14 cellular contexts compared by ENCODE assay signal in genomic region chr15:27844018-27844666, GRCh38.
DNase-seq lines count a peak whose midpoint lies in the region; ATAC-seq, FAIRE-seq and TF ChIP-seq lines count a peak whose summit lies in the region.
"Had no signal": no experiment of that assay in that cellular context is flagged by ENCODE, and none has a peak within 500 bp of the region (broad histone marks: within the 10 kb centered on the region; RNA-seq: fewer than 3 reads in every experiment).

No MANE protein-coding gene starts in this region.

- H3K79me1 ChIP-seq in trophoblast cell (ENCODE audit: low read length) = no peaks in the 10 kb centered on the region

- H3K23ac ChIP-seq in trophoblast cell (ENCODE audit: low read length) = no peak overlapping the region

- H2BK12ac ChIP-seq in trophoblast cell (ENCODE audit: low read length) = no peak overlapping the region

- DNase-seq in AG20443 (ENCODE audit: low spot score) (peak; percentile 85), HTR-8/SVneo (ENCODE audit: insufficient read length, low spot score) (peak; percentile 23), K562 (ENCODE audit: extremely low read depth in 1 of 4, low spot score in 3 of 4) (no peak), mesenteric fat pad (ENCODE audit: low spot score) (peak; percentile 73), trophoblast cell (no peak), GM12892 (ENCODE audit: insufficient read length) (no peak), NCI-H446 treated with DMSO at 0.1 percent for 48 hours (lab: John Stamatoyannopoulos, UW) (no peak), OCI-M2 (lab: John Stamatoyannopoulos, UW; ENCODE audit: unreplicated experiment) (no peak)
- DNase-seq: activated naive CD4-positive, alpha-beta T cell treated with anti-CD3 and anti-CD28 coated beads, Interleukin-2, amount 50 U/mL, for 16 hours; cortex of kidney; NCI-H1417; NCI-H524 treated with DMSO at 0.1 percent for 48 hours; SJCRH30 had no signal

- H2AFZ ChIP-seq in K562 (ENCODE audit: low read depth, low read length) = no peak overlapping the region
- no peak overlapping the region for H2AFZ ChIP-seq in trophoblast cell (ENCODE audit: insufficient read depth, low read length, poor library complexity)

- no peak for TF ChIP-seq RAD21 in K562 (CRISPR knock-in tag; conservative IDR thresholded peaks at IDR 0.05 in 1 of 2, IDR thresholded peaks at IDR 0.05 in 1 of 2)

- H3K79me2 ChIP-seq in K562 (ENCODE audit: control insufficient read depth, insufficient read depth, low read length) (no peaks in the 10 kb centered on the region), trophoblast cell (ENCODE audit: control insufficient read depth, insufficient read depth, low read length, poor library complexity) (no peaks in the 10 kb centered on the region)

- WGBS in K562 (ENCODE audit: insufficient coverage, low coverage, missing lambda C conversion rate) = 0% methylated on average over 12 of the region's 13 CpGs
- WGBS in trophoblast cell (ENCODE audit: extremely low coverage, insufficient coverage, insufficient read length) = no CpG with 5 or more reads among the region's 13 CpGs

- no peak overlapping the region for H2AK5ac ChIP-seq in trophoblast cell (ENCODE audit: low read length)

- H3K4me2 ChIP-seq in K562 (ENCODE audit: insufficient read depth, low read length) = no peak overlapping the region
- no peak overlapping the region for H3K4me2 ChIP-seq in trophoblast cell (ENCODE audit: low read length)
- H3K4me2 ChIP-seq: BLaER1 had no signal

- H2BK120ac ChIP-seq in trophoblast cell (ENCODE audit: insufficient read depth, low read length, poor library complexity) = no peak overlapping the region

- TF ChIP-seq POLR2A in K562 (conservative IDR thresholded peaks at IDR 0.05) (no peak), GM12892 (IDR thresholded peaks at IDR 0.05; ENCODE audit: low read depth, low read length) (no peak)

- no peak overlapping the region for H2BK5ac ChIP-seq in trophoblast cell (ENCODE audit: low read depth, low read length, poor library complexity)

- H4K12ac ChIP-seq in trophoblast cell (ENCODE audit: low read depth, low read length) = no peak overlapping the region

- H4K20me1 ChIP-seq in K562 (replicated peaks; ENCODE audit: control insufficient read depth, insufficient read depth, low read length) = no peaks in the 10 kb centered on the region
- H4K20me1 ChIP-seq: BLaER1 had no signal

- H3K9me1 ChIP-seq in K562 (ENCODE audit: control insufficient read depth, insufficient read depth, low read length) = no peaks in the 10 kb centered on the region

- no peak for TF ChIP-seq CTCF in K562 (IDR thresholded peaks at IDR 0.05 in 2 of 3, conservative IDR thresholded peaks at IDR 0.05 in 1 of 3; ENCODE audit: insufficient read depth in 2 of 3, low read depth in 1 of 3, low read length in 3 of 3)

- H3K27ac ChIP-seq in K562 (ENCODE audit: extremely low read depth, low read depth, low read length) (no peak overlapping the region), trophoblast cell (ENCODE audit: low read depth, low read length) (no peak overlapping the region)
- H3K27ac ChIP-seq: BLaER1, SJCRH30 had no signal

- POLR2A ChIA-PET in K562 (lab: Yijun Ruan, JAX) = no interaction called here

- BruUV-seq in K562 (replicated peaks; lab: Mats Ljungman, UMichigan) = no TSS peak

- no peak overlapping the region for H4K91ac ChIP-seq in trophoblast cell (ENCODE audit: low read depth, low read length)

- H3K18ac ChIP-seq in trophoblast cell (ENCODE audit: low read length) = no peak overlapping the region

- H3K4me1 ChIP-seq in K562 (replicated peaks in 1 of 2; ENCODE audit: control insufficient read depth in 2 of 2, insufficient read depth in 2 of 2, low read length in 2 of 2) = no peaks in the 10 kb centered on the region
- H3K4me1 ChIP-seq in trophoblast cell (ENCODE audit: control insufficient read depth in 1 of 2, insufficient read depth in 2 of 2, low read length in 2 of 2) = no peaks in the 10 kb centered on the region
- H3K4me1 ChIP-seq: BLaER1, SJCRH30 had no signal

- H3K9ac ChIP-seq in K562 (ENCODE audit: insufficient read depth in 1 of 2, low read depth in 2 of 2, low read length in 2 of 2) = no peak overlapping the region
- no peak overlapping the region for H3K9ac ChIP-seq in trophoblast cell (ENCODE audit: low read length)
- H3K9ac ChIP-seq: BLaER1 had no signal

- CTCF ChIA-PET in K562 (lab: Yijun Ruan, JAX; ENCODE audit: low intra/inter-chr PET ratio) = no interaction called here

- H3K4me3 ChIP-seq in K562 (no peak overlapping the region), trophoblast cell (ENCODE audit: low read depth, low read length) (no peak overlapping the region)
- H3K4me3 ChIP-seq: BLaER1, SJCRH30 had no signal

- no peak overlapping the region for H3K14ac ChIP-seq in trophoblast cell (ENCODE audit: low read length)

- no peak overlapping the region for H3K4ac ChIP-seq in trophoblast cell (ENCODE audit: low read depth, low read length)

- TF ChIP-seq EP300 in K562 (IDR thresholded peaks at IDR 0.05; ENCODE audit: low read length) = no peak

- no peak for FAIRE-seq in HTR-8/SVneo (lab: Jason Lieb, UNC)
- no peak for FAIRE-seq in K562 (lab: Jason Lieb, UNC)
- FAIRE-seq in GM12892 (lab: Jason Lieb, UNC) = no peak

- intact Hi-C loops in K562 (cut with micrococcal nuclease) = no loop called here

- in situ Hi-C loops in K562 (cut with MboI) = no loop called here

- H3K27me3 ChIP-seq in K562 (ENCODE audit: control insufficient read depth in 2 of 2, insufficient read depth in 2 of 2, low read length in 2 of 2) = peaks cover 2 to 20% of the 10 kb centered on the region in 2 experiments; a peak in 3 of 5 replicates
- H3K27me3 ChIP-seq in trophoblast cell (ENCODE audit: insufficient read depth, low read length) = no peaks in the 10 kb centered on the region
- H3K27me3 ChIP-seq: BLaER1, SJCRH30 had no signal

- ATAC-seq in K562 = peak; percentile 49; the same call in 1 of the 3 replicates

- no peaks in the 10 kb centered on the region for H3K36me3 ChIP-seq in K562 (ENCODE audit: control insufficient read depth, insufficient read depth, low read length)
- H3K36me3 ChIP-seq in trophoblast cell (ENCODE audit: control insufficient read depth in 1 of 2, insufficient read depth in 2 of 2, low read length in 2 of 2) = no peaks in the 10 kb centered on the region
- H3K36me3 ChIP-seq: BLaER1, SJCRH30 had no signal

- no peak overlapping the region for H4K8ac ChIP-seq in trophoblast cell (ENCODE audit: low read depth, low read length)

- H3K9me3 ChIP-seq in K562 (replicated peaks; ENCODE audit: control insufficient read depth, insufficient read depth, low read depth, low read length) (no peaks in the 10 kb centered on the region), trophoblast cell (ENCODE audit: insufficient read depth, low read depth, low read length) (peaks cover 9% of the 10 kb centered on the region)
- H3K9me3 ChIP-seq: SJCRH30 had no signal

TF ChIP-seq in K562, 482 proteins besides CTCF, POLR2A, EP300 and RAD21:
- TF ChIP-seq FOSL1 (tag; conservative IDR thresholded peaks at IDR 0.05) (peak; percentile 89), RBM34 (IDR thresholded peaks at IDR 0.05; ENCODE audit: borderline replicate concordance, insufficient read depth, low read length) (no peak), RAD51 (IDR thresholded peaks at IDR 0.05; ENCODE audit: borderline replicate concordance, low read depth) (no peak), ZMIZ1 (IDR thresholded peaks at IDR 0.05; ENCODE audit: low read depth in 2 of 2, low read length in 2 of 2) (no peak), YY1 (IDR thresholded peaks at IDR 0.05; ENCODE audit: borderline replicate concordance in 1 of 3, control insufficient read depth in 1 of 3, extremely low read depth in 1 of 3, insufficient read depth in 3 of 3, insufficient read length in 1 of 3, insufficient replicate concordance in 2 of 3, low read depth in 1 of 3, low read length in 2 of 3) (no peak)

Comparison
In these comparisons a context has a peak if more than half of its experiments do, and no peak if none do; other contexts are left out.
1. DNase-seq: peak in AG20443 (single experiment), HTR-8/SVneo (single experiment) and mesenteric fat pad (single experiment); none in K562 (0 of 4), trophoblast cell (0 of 2), GM12892 (single experiment), NCI-H446 treated with DMSO at 0.1 percent for 48 hours (single experiment) and OCI-M2 (single experiment).